19 cellular contexts compared by ENCODE assay signal in the genomic region with DNA sequence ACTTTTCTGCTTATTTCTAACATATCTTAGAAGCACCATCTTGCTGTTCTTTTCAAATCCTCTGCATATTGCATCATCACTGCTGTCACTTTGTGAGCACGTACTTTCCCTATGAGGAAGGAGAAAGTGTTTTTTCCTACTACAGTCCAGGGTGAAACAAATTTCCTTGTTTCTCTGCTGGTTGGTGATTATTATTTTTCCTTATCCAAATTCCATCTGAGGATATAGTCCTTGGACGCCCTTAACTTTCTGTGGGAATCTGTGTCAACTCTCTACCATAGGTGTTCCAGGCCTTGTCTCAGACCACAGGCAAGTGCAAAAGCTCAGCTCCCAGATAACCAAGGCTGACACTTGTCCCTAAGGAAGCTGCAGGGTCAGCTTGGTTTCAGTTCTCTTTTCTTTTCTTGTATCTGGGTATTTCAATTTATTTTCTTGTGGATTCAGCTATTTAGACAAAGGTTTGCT. TPM values are rescaled to one million over a fixed set of nuclear protein-coding genes. Genes with fewer than 3 reads are reported as not detected.
A peak's percentile ranks its signal among the peaks of the same experiment; 100 is the strongest.
DNase-seq lines count a peak whose midpoint lies in the region; ATAC-seq and TF ChIP-seq lines count a peak whose summit lies in the region.
"Had no signal": no experiment of that assay in that cellular context is flagged by ENCODE, and none has a peak within 500 bp of the region (broad histone marks: within the 10 kb centered on the region; RNA-seq: fewer than 3 reads in every experiment).

No MANE protein-coding gene starts in this region.

- H3K36me3 ChIP-seq in MM.1S (replicated peaks; ENCODE audit: insufficient read depth, low read length) (no peaks in the 10 kb centered on the region), ascending aorta (peaks cover 67 to 88% of the 10 kb centered on the region in 2 donors), left lung (no peaks in the 10 kb centered on the region), stomach (peaks cover 0 to 17% (median 2%) of the 10 kb centered on the region in 4 donors)

- ATAC-seq in left lung (peak; percentile 59), GM21717 (IDR thresholded peaks at IDR 0.05; ENCODE audit: unreplicated experiment) (no peak)
- ATAC-seq: foreskin keratinocyte; stimulated activated naive CD8-positive, alpha-beta T cell treated with anti-CD3 and anti-CD28 coated beads, Interleukin-15, Interleukin-2, amounts not matched to agents 100 U/mL and 50 U/mL, for 24 hours had no signal

- peaks cover 13% of the 10 kb centered on the region for H3K4me1 ChIP-seq in MM.1S (ENCODE audit: low read length)
- H3K4me1 ChIP-seq in ascending aorta: peaks cover 3 to 39% of the 10 kb centered on the region in 2 donors
- peaks cover 5 to 69% of the 10 kb centered on the region in 2 donors for H3K4me1 ChIP-seq in left lung
- peaks cover 0 to 55% (median 8%) of the 10 kb centered on the region in 4 donors for H3K4me1 ChIP-seq in stomach

- H3K27me3 ChIP-seq in MM.1S (replicated peaks; ENCODE audit: insufficient read depth, low read length) (no peaks in the 10 kb centered on the region), ascending aorta (no peaks in the 10 kb centered on the region), left lung (no peaks in the 10 kb centered on the region), stomach (no peaks in the 10 kb centered on the region)
- H3K27me3 ChIP-seq: dorsolateral prefrontal cortex, foreskin keratinocyte had no signal

- TF ChIP-seq EP300 in stomach (IDR thresholded peaks at IDR 0.05): no peak

- WGBS in stomach, 5 donors: 70 to 89% (median 77%) methylated on average over 2 of the region's 2 CpGs

- TF ChIP-seq POLR2A in stomach (IDR thresholded peaks at IDR 0.05): no peak

- H2AFZ ChIP-seq in MM.1S (ENCODE audit: low read length): no peak overlapping the region
- H2AFZ ChIP-seq: PC-9 had no signal

- 0 out of 2 replicates have a peak overlapping the region, but pooled peaks have one; percentile 3 for H3K4me2 ChIP-seq in MM.1S (ENCODE audit: low read depth, low read length)
- H3K4me2 ChIP-seq: PC-9 had no signal

- TF ChIP-seq CTCF in MM.1S (IDR thresholded peaks at IDR 0.05; ENCODE audit: low read length) (no peak), ascending aorta (IDR thresholded peaks at IDR 0.05) (no peak), left lung (IDR thresholded peaks at IDR 0.05) (no peak), stomach (IDR thresholded peaks at IDR 0.05) (no peak)

- no peaks in the 10 kb centered on the region for H3F3A ChIP-seq in MM.1S (ENCODE audit: insufficient read depth, low read length)

- H3K9me2 ChIP-seq in MM.1S (replicated peaks; ENCODE audit: insufficient read depth, low read length): no peaks in the 10 kb centered on the region

- no peaks in the 10 kb centered on the region for H3K9me3 ChIP-seq in MM.1S (replicated peaks; ENCODE audit: insufficient read depth, low read length)
- H3K9me3 ChIP-seq in ascending aorta: no peaks in the 10 kb centered on the region
- no peaks in the 10 kb centered on the region for H3K9me3 ChIP-seq in left lung
- no peaks in the 10 kb centered on the region for H3K9me3 ChIP-seq in stomach

- DNase-seq in MM.1S (peak; percentile 7), ascending aorta (ENCODE audit: low spot score in 2 of 2) (no peak), left lung (no peak), stomach (no peak), OCI-M2 (lab: John Stamatoyannopoulos, UW; ENCODE audit: unreplicated experiment) (no peak), 8988T (no peak)
- DNase-seq: activated CD4-positive, alpha-beta T cell treated with anti-CD3 and anti-CD28 coated beads, Interleukin-2, amount 50 U/mL, for 1 hour; aorta; dorsolateral prefrontal cortex; foreskin keratinocyte; GDM1; HCEC 1CT; NCI-H1048; NCI-H226; PC-9; stimulated activated naive CD8-positive, alpha-beta T cell treated with anti-CD3 and anti-CD28 coated beads, Interleukin-15, Interleukin-2, amounts not matched to agents 100 U/mL and 50 U/mL, for 24 hours had no signal

- no peaks in the 10 kb centered on the region for H4K20me1 ChIP-seq in MM.1S (ENCODE audit: insufficient read depth, low read length)

- H3K79me2 ChIP-seq in MM.1S (ENCODE audit: low read length): no peaks in the 10 kb centered on the region

- H3K27ac ChIP-seq in MM.1S (ENCODE audit: low read length) (no peak overlapping the region), ascending aorta (peak overlapping the region; percentile 81 to 93), left lung (peak overlapping the region; percentile 10 to 95), stomach (peak overlapping the region in 4 of 5 donors; percentile 22 to 90 (median 84))
- H3K27ac ChIP-seq: foreskin keratinocyte, PC-9 had no signal

- H3K9ac ChIP-seq in MM.1S (ENCODE audit: low read length): no peak overlapping the region

- no peak overlapping the region for H3K4me3 ChIP-seq in MM.1S (ENCODE audit: low read length)
- H3K4me3 ChIP-seq in ascending aorta: no peak overlapping the region
- H3K4me3 ChIP-seq in left lung: no peak overlapping the region
- no peak overlapping the region for H3K4me3 ChIP-seq in stomach
- H3K4me3 ChIP-seq: dorsolateral prefrontal cortex, PC-9 had no signal

- intact Hi-C loops in ascending aorta (cut with DNase I) (no loop called here), left lung (cut with DNase I) (no loop called here), stomach (cut with DNase I; ENCODE audit: low total_unique reads) (no loop called here)

RNA-seq across cellular contexts. Expression of a gene that starts 29.4 kb away (rescaled TPM):
- total RNA-seq in ascending aorta (66.3 TPM), left lung (10 to 100 TPM; 40.5 to 90.1 TPM), stomach (100 to 1,000 TPM in 1 of 5 donors, 10 to 100 TPM in 3, 1 to 10 TPM in 1; 5.2 to 149 (median 26.8) TPM)
- polyA plus RNA-seq in stomach: 10 to 100 TPM in 1 of 3 donors, 1 to 10 TPM in 2; 7.3 to 14.4 (median 8.6) TPM
- total RNA-seq: activated T-helper 1 cell treated with anti-CD3 and anti-CD28 coated beads, Interleukin-12 subunit alpha, Interleukin-12 subunit beta, Interleukin-2, Interleukin-4 antibody, amounts not matched to agents 30 ng/mL and 10 ng/mL and 1 ng/mL, durations not matched to agents 14 hours and 24 hours and 36 hours; foreskin keratinocyte; PC-9; T-helper 2 cell treated with Interferon-gamma antibody and Interleukin-4, amounts not matched to agents 100 ng/mL and 5 ng/mL, for 36 hours had no signal
- polyA plus RNA-seq: foreskin keratinocyte had no signal

RNA-seq across cellular contexts. Expression of a gene that starts 56.9 kb away (rescaled TPM):
- total RNA-seq in ascending aorta: 10.9 TPM
- 10 to 100 TPM; 46.7 to 74.7 TPM for total RNA-seq in left lung
- total RNA-seq in stomach: 10 to 100 TPM in 3 of 5 donors, 1 to 10 TPM in 2; 6.4 to 71.2 (median 22.5) TPM
- 10 to 100 TPM; 14.9 to 22.0 (median 16.2) TPM for polyA plus RNA-seq in stomach
